In the genomic region with DNA sequence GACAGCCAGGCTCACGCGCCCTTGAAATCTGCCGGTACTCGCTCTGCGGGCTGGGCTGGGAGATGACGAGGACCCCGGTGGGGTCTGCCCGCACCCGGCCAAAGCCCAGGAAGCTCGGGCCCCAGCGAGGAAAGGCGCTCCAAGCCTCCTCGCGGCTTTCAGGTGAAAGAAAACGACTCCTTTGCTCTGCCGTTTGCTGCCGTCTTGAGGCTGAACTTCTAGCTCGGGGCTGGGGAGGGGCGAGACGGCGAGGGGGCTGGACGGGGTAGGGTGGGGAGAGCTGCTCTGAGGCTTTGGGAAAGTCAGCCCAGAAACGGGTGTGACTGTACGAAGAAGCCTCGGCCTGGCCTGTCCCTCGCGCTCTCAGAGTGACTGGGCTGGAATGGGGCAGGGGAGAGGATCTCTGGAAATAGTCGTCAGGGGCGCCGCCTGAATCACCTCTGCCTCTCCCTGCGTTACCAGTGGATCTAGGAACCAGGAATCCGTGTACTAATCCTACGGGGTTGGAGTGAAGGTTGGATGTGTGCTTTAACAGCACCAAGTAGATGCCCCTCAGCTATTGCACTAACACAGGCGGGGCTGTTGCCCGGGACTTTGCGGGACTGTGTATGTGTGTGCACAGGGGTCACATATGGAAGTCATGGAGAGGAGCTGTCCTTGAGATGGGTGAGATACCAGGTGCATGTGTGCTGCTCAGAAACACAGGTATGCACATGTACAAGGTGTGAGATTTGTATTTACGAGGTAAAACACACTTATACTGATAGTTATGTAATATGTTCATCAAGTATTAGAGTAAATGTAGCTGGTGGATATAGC, we compare ENCODE assay signal across 1 cellular context.
TF ChIP-seq lines count a peak whose summit lies in the region.

No MANE protein-coding gene starts in this region.

TF ChIP-seq in A549, 52 proteins besides CTCF, POLR2A, EP300 and RAD21 (continued from another document):
- TF ChIP-seq, protein P1, sequence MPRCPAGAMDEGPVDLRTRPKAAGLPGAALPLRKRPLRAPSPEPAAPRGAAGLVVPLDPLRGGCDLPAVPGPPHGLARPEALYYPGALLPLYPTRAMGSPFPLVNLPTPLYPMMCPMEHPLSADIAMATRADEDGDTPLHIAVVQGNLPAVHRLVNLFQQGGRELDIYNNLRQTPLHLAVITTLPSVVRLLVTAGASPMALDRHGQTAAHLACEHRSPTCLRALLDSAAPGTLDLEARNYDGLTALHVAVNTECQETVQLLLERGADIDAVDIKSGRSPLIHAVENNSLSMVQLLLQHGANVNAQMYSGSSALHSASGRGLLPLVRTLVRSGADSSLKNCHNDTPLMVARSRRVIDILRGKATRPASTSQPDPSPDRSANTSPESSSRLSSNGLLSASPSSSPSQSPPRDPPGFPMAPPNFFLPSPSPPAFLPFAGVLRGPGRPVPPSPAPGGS (IDR thresholded peaks at IDR 0.05): no peak
- no peak for TF ChIP-seq HEYL (CRISPR knock-in tag; IDR thresholded peaks at IDR 0.05)
- no peak for TF ChIP-seq TP53 (CRISPR knock-in tag; IDR thresholded peaks at IDR 0.05)
- no peak for TF ChIP-seq BHLHE40 (IDR thresholded peaks at IDR 0.05; ENCODE audit: low read depth, low read length)
- TF ChIP-seq MYC (IDR thresholded peaks at IDR 0.05; ENCODE audit: borderline replicate concordance, low read length): no peak
- TF ChIP-seq GATA3 (IDR thresholded peaks at IDR 0.05; ENCODE audit: borderline replicate concordance): no peak
- no peak for TF ChIP-seq NFE2L2 (conservative IDR thresholded peaks at IDR 0.05; ENCODE audit: low read length)
